19 cellular contexts compared by ENCODE assay signal in the genomic region with DNA sequence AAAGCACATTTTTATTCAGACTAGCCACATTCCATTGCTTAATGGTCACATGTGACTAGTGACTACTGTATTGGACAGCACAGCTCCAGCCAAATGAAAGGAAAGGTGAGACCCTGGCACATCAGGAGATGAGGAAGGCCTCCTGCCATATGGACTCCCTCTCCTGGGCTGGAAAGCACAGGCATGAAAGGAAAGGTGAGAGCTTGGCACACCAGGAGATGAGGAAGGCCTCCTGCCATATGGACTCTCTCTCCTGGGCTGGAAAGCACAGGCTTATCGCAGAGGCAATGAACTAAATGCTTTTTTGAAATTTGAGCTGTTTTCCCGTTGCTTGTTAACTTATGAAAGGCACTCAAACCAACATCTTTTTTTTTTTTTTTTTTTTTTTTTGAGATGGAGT.
DNase-seq lines count a peak whose midpoint lies in the region.
"Had no signal": no experiment of that assay in that cellular context is flagged by ENCODE, and none has a peak within 500 bp of the region (broad histone marks: within the 10 kb centered on the region; RNA-seq: fewer than 3 reads in every experiment).

No MANE protein-coding gene starts in this region.

- DNase-seq in DMS53 (lab: John Stamatoyannopoulos, UW) = peak; percentile 57
- no peak for DNase-seq in DMS53 treated with DMSO at 0.1 percent for 48 hours (lab: John Stamatoyannopoulos, UW; ENCODE audit: unreplicated experiment)
- peak; percentile 62 for DNase-seq in NCI-H1694 (lab: John Stamatoyannopoulos, UW)
- DNase-seq in NCI-H524 treated with DMSO at 0.1 percent for 48 hours (lab: John Stamatoyannopoulos, UW) = peak; percentile 94
- DNase-seq in cerebellum (ENCODE audit: low spot score) = peak; percentile 77
- DNase-seq in UCSD-AML1 (lab: John Stamatoyannopoulos, UW; ENCODE audit: unreplicated experiment) = no peak
- no peak for DNase-seq in hypothalamus (lab: John Stamatoyannopoulos, UW)
- no peak for DNase-seq in OCI-M1 (lab: John Stamatoyannopoulos, UW)
- DNase-seq: AML-193, DMS79, HFFc6, KG1, NCI-H1417, NCI-H2029 treated with DMSO at 0.1 percent for 48 hours, NCI-H345, NCI-H526 treated with DMSO at 0.1 percent for 48 hours, SHP77, SK-N-SH, T-cell had no signal

Comparison
In these comparisons a context has a peak if more than half of its experiments do, and no peak if none do; other contexts are left out.
1. DNase-seq: peak in DMS53 (single experiment), NCI-H1694 (single experiment), NCI-H524 treated with DMSO at 0.1 percent for 48 hours (single experiment) and cerebellum (single experiment); none in DMS53 treated with DMSO at 0.1 percent for 48 hours (single experiment), UCSD-AML1 (single experiment), hypothalamus (0 of 51) and OCI-M1 (single experiment).